In the genomic region with DNA sequence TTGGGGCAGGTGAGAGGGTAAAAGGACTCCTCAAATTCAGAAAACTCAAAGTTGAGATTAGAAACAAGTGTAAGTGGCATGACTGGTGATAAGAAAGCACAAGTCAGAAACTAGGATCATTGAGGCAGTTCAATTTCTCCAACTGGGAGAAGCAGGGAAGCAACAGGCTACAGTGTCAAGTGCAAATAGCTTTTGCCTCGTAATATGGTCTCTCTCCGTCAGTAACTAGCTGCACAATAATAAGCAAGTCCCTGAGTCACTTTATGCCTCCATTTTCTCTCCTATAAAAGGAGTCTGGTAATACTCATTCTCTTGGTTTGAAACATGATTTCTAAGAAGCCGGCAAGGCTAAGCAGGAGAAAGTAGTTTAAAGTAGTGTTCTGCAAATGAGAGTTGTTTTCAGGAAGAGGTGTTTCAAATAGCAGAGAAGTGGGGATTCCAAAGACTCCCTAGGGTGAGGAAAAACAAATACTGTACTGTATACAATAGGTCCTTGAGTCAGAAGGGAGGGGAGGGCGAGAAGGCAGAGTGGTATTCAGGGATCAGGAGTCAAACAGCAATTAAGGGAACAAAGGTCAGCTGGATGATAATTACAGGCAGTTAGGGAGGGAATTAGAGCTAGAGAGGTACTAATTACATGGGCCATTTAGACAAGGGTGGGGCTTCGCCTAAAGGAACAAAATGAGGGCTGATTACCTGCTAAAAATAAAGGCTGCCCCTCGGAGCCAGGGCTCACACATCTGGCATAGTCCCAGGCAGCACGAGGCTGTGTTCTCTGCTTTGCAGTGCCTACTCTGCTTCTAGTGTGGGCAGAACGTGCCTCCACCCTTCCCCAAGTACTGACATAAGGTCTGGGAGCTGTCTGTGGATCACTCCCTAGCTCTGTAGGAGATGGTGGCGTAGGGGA, we compare ENCODE assay signal across 11 cellular contexts.
DNase-seq lines count a peak whose midpoint lies in the region; ATAC-seq and TF ChIP-seq lines count a peak whose summit lies in the region.
"Had no signal": no experiment of that assay in that cellular context is flagged by ENCODE, and none has a peak within 500 bp of the region (broad histone marks: within the 10 kb centered on the region; RNA-seq: fewer than 3 reads in every experiment).

No MANE protein-coding gene starts in this region.

- H2BK5ac ChIP-seq in H9 (ENCODE audit: insufficient read length, low read length): no peak overlapping the region

- peaks cover 3 to 4% of the 10 kb centered on the region in 2 experiments; a peak in 3 of 5 replicates for H3K9me3 Mint-ChIP-seq in H9

- peaks cover 0 to 10% (median 0%) of the 10 kb centered on the region in 3 experiments; a peak in 4 of 7 replicates for H3K36me3 Mint-ChIP-seq in H9 (ENCODE audit: insufficient read depth in 1 of 3, low read depth in 3 of 3)
- H3K36me3 Mint-ChIP-seq: activated naive CD4-positive, alpha-beta T cell treated with anti-CD3 and anti-CD28 coated beads, Interleukin-2, amount 50 U/mL, for 24 hours had no signal

- H2BK12ac ChIP-seq in H9 (ENCODE audit: insufficient read length, low read depth, low read length): no peak overlapping the region

- H3K27ac ChIP-seq in H9 (ENCODE audit: insufficient read length, low read depth, low read length) (no peak overlapping the region), colonic mucosa (peak overlapping the region; percentile 74), osteoblast (ENCODE audit: low read depth, low read length) (no peak overlapping the region)

- H3K4me1 ChIP-seq in H9 (ENCODE audit: insufficient read depth, low read length) (0 out of 2 replicates have a peak, but pooled peaks cover 10% of the 10 kb centered on the region), colonic mucosa (no peaks in the 10 kb centered on the region), osteoblast (ENCODE audit: insufficient read depth, low read length) (no peaks in the 10 kb centered on the region)

- H3K79me1 ChIP-seq in H9 (ENCODE audit: insufficient read depth, low read depth, low read length, poor library complexity, severe bottlenecking): no peaks in the 10 kb centered on the region

- H4K8ac ChIP-seq in H9 (replicated peaks; ENCODE audit: insufficient read length, low read depth, low read length): no peak overlapping the region

- no peak overlapping the region for H3K23ac ChIP-seq in H9 (ENCODE audit: insufficient read length, low read depth, low read length)

- H4K5ac ChIP-seq in H9 (ENCODE audit: insufficient read length, low read depth, low read length): no peak overlapping the region

- H4K91ac ChIP-seq in H9 (ENCODE audit: insufficient read length, low read depth, low read length): no peak overlapping the region

- no peak overlapping the region for H3K18ac ChIP-seq in H9 (ENCODE audit: insufficient read length, low read depth, low read length)

- H3K79me2 ChIP-seq in H9 (ENCODE audit: insufficient read depth, low read length): no peaks in the 10 kb centered on the region
- H3K79me2 ChIP-seq in osteoblast (ENCODE audit: insufficient read depth, low read length): no peaks in the 10 kb centered on the region

- no peak overlapping the region for H3K56ac ChIP-seq in H9 (ENCODE audit: insufficient read length, low read depth, low read length)

- no peak overlapping the region for H2BK15ac ChIP-seq in H9 (ENCODE audit: low read depth, low read length)

- H4K20me1 ChIP-seq in H9 (ENCODE audit: control insufficient read depth, insufficient read depth, insufficient read length) (no peaks in the 10 kb centered on the region), osteoblast (ENCODE audit: insufficient read depth, low read length) (no peaks in the 10 kb centered on the region)

- no peaks in the 10 kb centered on the region for H3K23me2 ChIP-seq in H9 (ENCODE audit: insufficient read length, low read depth, low read length, poor library complexity, severe bottlenecking)

- no peak overlapping the region for H2BK20ac ChIP-seq in H9 (ENCODE audit: low read depth, low read length, poor library complexity, severe bottlenecking)

- intact Hi-C loops in colonic mucosa (cut with DNase I): no loop called here

- peak; percentile 47 for DNase-seq in H9
- DNase-seq in NCI-H2029 (lab: John Stamatoyannopoulos, UW): peak; percentile 4
- DNase-seq in colonic mucosa: peak; percentile 77
- no peak for DNase-seq in osteoblast (ENCODE audit: insufficient read length, low spot score, missing footprints)
- no peak for DNase-seq in anterior cingulate cortex (lab: John Stamatoyannopoulos, UW)
- DNase-seq in stimulated activated CD4-positive, alpha-beta T cell treated with anti-CD3 and anti-CD28 coated beads, Interleukin-4, amount 100 ng/mL, for 24 hours: no peak
- no peak for DNase-seq in left lobe of liver (ENCODE audit: low spot score)

- H3K9ac ChIP-seq in H9 (ENCODE audit: extremely low read depth, insufficient read length, low read length) (no peak overlapping the region), colonic mucosa (ENCODE audit: low read depth in 2 of 2, low read length in 2 of 2) (peak overlapping the region in 1 of 2 donors; percentile 66)

- H2AFZ ChIP-seq in H9 (ENCODE audit: low read length) (no peak overlapping the region), osteoblast (ENCODE audit: low read length) (peak overlapping the region; percentile 79)

- H3K36me3 ChIP-seq in colonic mucosa (no peaks in the 10 kb centered on the region), osteoblast (ENCODE audit: insufficient read depth, low read length) (no peaks in the 10 kb centered on the region)

- peak overlapping the region in 1 of 3 experiments; percentile 78; a peak in 2 of 7 replicates for H3K27ac Mint-ChIP-seq in H9
- H3K27ac Mint-ChIP-seq: activated naive CD4-positive, alpha-beta T cell treated with anti-CD3 and anti-CD28 coated beads, Interleukin-2, amount 50 U/mL, for 24 hours had no signal

- H3K27me3 Mint-ChIP-seq in H9 (ENCODE audit: low read depth): peaks cover 82% of the 10 kb centered on the region

- ATAC-seq in left lobe of liver (no peak), GM18868 (IDR thresholded peaks at IDR 0.05; ENCODE audit: unreplicated experiment) (no peak)
- ATAC-seq: activated CD4-positive, CD25-positive, alpha-beta regulatory T cell treated with anti-CD3 and anti-CD28 coated beads, Interleukin-2, amount 50 U/mL, for 24 hours; K562 had no signal

- peak overlapping the region; percentile 35 for H3K4me2 ChIP-seq in H9 (ENCODE audit: insufficient read depth, insufficient read length, low read length)
- peak overlapping the region; percentile 8 for H3K4me2 ChIP-seq in osteoblast (ENCODE audit: insufficient read depth, low read length)

- H3K4me3 Mint-ChIP-seq in H9: peak overlapping the region in 1 of 2 experiments; percentile 2; a peak in 3 of 5 replicates
- H3K4me3 Mint-ChIP-seq: activated naive CD4-positive, alpha-beta T cell treated with anti-CD3 and anti-CD28 coated beads, Interleukin-2, amount 50 U/mL, for 24 hours had no signal

- no CpG with 5 or more reads among the region's 9 CpGs for WGBS in H9 (ENCODE audit: extremely low coverage, insufficient read length, low lambda C conversion rate)

- no peak overlapping the region for H3K4ac ChIP-seq in H9 (ENCODE audit: low read depth, low read length)

- H3T11ph ChIP-seq in H9 (ENCODE audit: low read length): no peak overlapping the region

- peaks cover 26 to 33% of the 10 kb centered on the region in 2 experiments for H3K4me1 Mint-ChIP-seq in H9
- H3K4me1 Mint-ChIP-seq: activated naive CD4-positive, alpha-beta T cell treated with anti-CD3 and anti-CD28 coated beads, Interleukin-2, amount 50 U/mL, for 24 hours had no signal

- H2AK5ac ChIP-seq in H9 (ENCODE audit: insufficient read length, low read length): no peak overlapping the region

- no peak overlapping the region for H3K4me3 ChIP-seq in colonic mucosa
- no peak overlapping the region for H3K4me3 ChIP-seq in osteoblast (ENCODE audit: insufficient read depth, low read length)
- H3K4me3 ChIP-seq: K562 had no signal

- H3K14ac ChIP-seq in H9 (ENCODE audit: insufficient read depth, low read length): no peak overlapping the region

- H3K27me3 ChIP-seq in H9 (ENCODE audit: insufficient read depth, low read length) (peaks cover 3% of the 10 kb centered on the region; the same call in 1 of the 2 replicates), colonic mucosa (no peaks in the 10 kb centered on the region), osteoblast (ENCODE audit: insufficient read depth, low read length) (peaks cover 2% of the 10 kb centered on the region)

- no peak overlapping the region for H2BK120ac ChIP-seq in H9 (ENCODE audit: low read depth, low read length, poor library complexity, severe bottlenecking)

- H3K9me3 ChIP-seq in H9 (ENCODE audit: control insufficient read depth, low read depth, low read length): no peaks in the 10 kb centered on the region
- H3K9me3 ChIP-seq in colonic mucosa: no peaks in the 10 kb centered on the region
- no peaks in the 10 kb centered on the region for H3K9me3 ChIP-seq in osteoblast (ENCODE audit: low read depth, low read length)

- no peak for TF ChIP-seq CTCF in H9 (conservative IDR thresholded peaks at IDR 0.05)
- no peak for TF ChIP-seq CTCF in colonic mucosa (IDR thresholded peaks at IDR 0.05)
- no peak for TF ChIP-seq CTCF in osteoblast (IDR thresholded peaks at IDR 0.05; ENCODE audit: extremely low read depth, low read depth, low read length)

Comparison
In these comparisons a context has a peak if more than half of its experiments do, and no peak if none do; other contexts are left out.
1. DNase-seq: peak in H9 (single experiment), NCI-H2029 (single experiment) and colonic mucosa (single experiment); none in osteoblast (single experiment), anterior cingulate cortex (0 of 58), stimulated activated CD4-positive, alpha-beta T cell treated with anti-CD3 and anti-CD28 coated beads, Interleukin-4, amount 100 ng/mL, for 24 hours (single experiment) and left lobe of liver (single experiment).